25 cellular contexts compared by ENCODE assay signal in genomic region chr4:80918004-80918403, GRCh38.
DNase-seq lines count a peak whose midpoint lies in the region; ATAC-seq and TF ChIP-seq lines count a peak whose summit lies in the region.
"Had no signal": no experiment of that assay in that cellular context is flagged by ENCODE, and none has a peak within 500 bp of the region (broad histone marks: within the 10 kb centered on the region; RNA-seq: fewer than 3 reads in every experiment).

No MANE protein-coding gene starts in this region.

- no TSS peak for BruUV-seq in PC-3 (replicated peaks; lab: Mats Ljungman, UMichigan)

- POLR2A ChIA-PET in PC-3 (lab: Charles Lee; ENCODE audit: unreplicated experiment) = no interaction called here

- no peak overlapping the region for H3K4me2 ChIP-seq in GM23248 (ENCODE audit: unreplicated experiment)
- no peak overlapping the region for H3K4me2 ChIP-seq in PC-3 (ENCODE audit: low read length)
- no peak overlapping the region for H3K4me2 ChIP-seq in fibroblast of lung (ENCODE audit: extremely low read depth, insufficient read depth, low read length)

- H2AFZ ChIP-seq in GM23248 = no peak overlapping the region
- no peak overlapping the region for H2AFZ ChIP-seq in PC-3 (ENCODE audit: low read length)
- H2AFZ ChIP-seq in fibroblast of lung (ENCODE audit: low read length) = no peak overlapping the region

- no peak overlapping the region for H3K4me3 ChIP-seq in GM23248
- H3K4me3 ChIP-seq in PC-3 (ENCODE audit: low read length) = no peak overlapping the region
- no peak overlapping the region for H3K4me3 ChIP-seq in fibroblast of lung (replicated peaks in 1 of 4; ENCODE audit: control extremely low read depth in 1 of 4, insufficient read depth in 1 of 4, low read depth in 3 of 4, low read length in 4 of 4)
- H3K4me3 ChIP-seq: coronary artery, gastroesophageal sphincter, MG63, tibial artery had no signal

- H3K79me2 ChIP-seq in GM23248 (ENCODE audit: insufficient read depth) (no peaks in the 10 kb centered on the region), PC-3 (ENCODE audit: low read length) (no peaks in the 10 kb centered on the region), fibroblast of lung (ENCODE audit: control insufficient read depth, insufficient read depth, low read length) (no peaks in the 10 kb centered on the region)

- no peaks in the 10 kb centered on the region for H3K9me3 Mint-ChIP-seq in activated naive CD4-positive, alpha-beta T cell treated with anti-CD3 and anti-CD28 coated beads, Interleukin-2, amount 10 ng/mL, durations not matched to agents 7 days and 5 days
- H3K9me3 Mint-ChIP-seq: activated naive CD4-positive, alpha-beta T cell treated with anti-CD3 and anti-CD28 coated beads, Interleukin-2, amount 50 U/mL, for 72 hours; activated T-helper 1 cell treated with anti-CD3 and anti-CD28 coated beads, Interleukin-12 subunit alpha, Interleukin-12 subunit beta, Interleukin-2, Interleukin-4 antibody, amounts not matched to agents 30 ng/mL and 10 ng/mL and 1 ng/mL, durations not matched to agents 14 hours and 24 hours and 36 hours; mesothelial cell of epicardium; nephron; stimulated activated memory B cell treated with anti-CD40 and anti-IgM and Interleukin-4, amounts not matched to agents 10 μg/mL and 1 μg/mL and 100 μg/mL, for 72 hours had no signal

- in situ Hi-C loops in GM23248 (cut with MboI) = no loop called here

- H3K9me2 ChIP-seq in GM23248 (ENCODE audit: insufficient read depth) = no peaks in the 10 kb centered on the region
- H3K9me2 ChIP-seq in PC-3 (replicated peaks; ENCODE audit: low read length) = no peaks in the 10 kb centered on the region

- H4K20me1 ChIP-seq in GM23248 (ENCODE audit: insufficient read depth) (no peaks in the 10 kb centered on the region), PC-3 (ENCODE audit: low read length) (no peaks in the 10 kb centered on the region), fibroblast of lung (ENCODE audit: control insufficient read depth, extremely low read depth, insufficient read depth, low read length) (no peaks in the 10 kb centered on the region)

- H3F3A ChIP-seq in GM23248 (ENCODE audit: insufficient read depth) = no peaks in the 10 kb centered on the region
- H3F3A ChIP-seq in PC-3 (ENCODE audit: low read length, unreplicated experiment) = no peaks in the 10 kb centered on the region

- no peaks in the 10 kb centered on the region for H3K36me3 Mint-ChIP-seq in activated naive CD4-positive, alpha-beta T cell treated with anti-CD3 and anti-CD28 coated beads, Interleukin-2, amount 10 ng/mL, durations not matched to agents 7 days and 5 days
- H3K36me3 Mint-ChIP-seq: activated CD8-positive, alpha-beta memory T cell treated with anti-CD3 and anti-CD28 coated beads, Interleukin-2, amount 10 ng/mL, durations not matched to agents 7 days and 5 days; activated naive CD4-positive, alpha-beta T cell treated with anti-CD3 and anti-CD28 coated beads, Interleukin-2, amount 50 U/mL, for 72 hours; IgD-negative memory B cell; mesothelial cell of epicardium; stimulated activated memory B cell treated with anti-CD40 and anti-IgM and Interleukin-4, amounts not matched to agents 10 μg/mL and 1 μg/mL and 100 μg/mL, for 72 hours had no signal

- no peak overlapping the region for H3K27ac Mint-ChIP-seq in activated naive CD4-positive, alpha-beta T cell treated with anti-CD3 and anti-CD28 coated beads, Interleukin-2, amount 10 ng/mL, durations not matched to agents 7 days and 5 days
- H3K27ac Mint-ChIP-seq: activated CD8-positive, alpha-beta memory T cell treated with anti-CD3 and anti-CD28 coated beads, Interleukin-2, amount 10 ng/mL, durations not matched to agents 7 days and 5 days; activated naive CD4-positive, alpha-beta T cell treated with anti-CD3 and anti-CD28 coated beads, Interleukin-2, amount 50 U/mL, for 72 hours; activated T-helper 1 cell treated with anti-CD3 and anti-CD28 coated beads, Interleukin-12 subunit alpha, Interleukin-12 subunit beta, Interleukin-2, Interleukin-4 antibody, amounts not matched to agents 30 ng/mL and 10 ng/mL and 1 ng/mL, durations not matched to agents 14 hours and 24 hours and 36 hours; IgD-negative memory B cell; mesothelial cell of epicardium; nephron; stimulated activated memory B cell treated with anti-CD40 and anti-IgM and Interleukin-4, amounts not matched to agents 10 μg/mL and 1 μg/mL and 100 μg/mL, for 72 hours had no signal

- no peaks in the 10 kb centered on the region for H3K27me3 Mint-ChIP-seq in activated naive CD4-positive, alpha-beta T cell treated with anti-CD3 and anti-CD28 coated beads, Interleukin-2, amount 10 ng/mL, durations not matched to agents 7 days and 5 days
- H3K27me3 Mint-ChIP-seq: IgD-negative memory B cell; stimulated activated memory B cell treated with anti-CD40 and anti-IgM and Interleukin-4, amounts not matched to agents 10 μg/mL and 1 μg/mL and 100 μg/mL, for 72 hours had no signal

- DNase-seq in GM23248 = peak; percentile 71
- DNase-seq in PC-3 = peak; percentile 38
- DNase-seq in fibroblast of lung (ENCODE audit: low read depth in 2 of 2) = peak; percentile 3 to 12
- peak; percentile 36 for DNase-seq in renal cortical epithelial cell (ENCODE audit: low read depth)
- no peak for DNase-seq in cerebellum (ENCODE audit: low spot score)
- DNase-seq in SIG-M5 treated with dmso at 0.1 percent for 504 hours (lab: John Stamatoyannopoulos, UW; ENCODE audit: unreplicated experiment) = no peak
- DNase-seq in activated naive CD4-positive, alpha-beta T cell treated with anti-CD3 and anti-CD28 coated beads, Interleukin-2, amount 10 ng/mL, durations not matched to agents 7 days and 5 days = no peak
- DNase-seq: activated CD4-positive, alpha-beta T cell treated with anti-CD3 and anti-CD28 coated beads for 48 hours; activated CD8-positive, alpha-beta memory T cell treated with anti-CD3 and anti-CD28 coated beads, Interleukin-2, amount 10 ng/mL, durations not matched to agents 7 days and 5 days; left colon; MG63; NCI-H1436; NCI-H526 treated with DMSO at 0.1 percent for 48 hours; Right ventricle myocardium superior; stimulated activated CD4-positive, alpha-beta T cell treated with anti-CD3 and anti-CD28 coated beads, Interleukin-1b, Interleukin-23, amount 100 ng/mL, for 48 hours; T-helper 1 cell; tibial artery had no signal

- H3K27me3 ChIP-seq in GM23248 (replicated peaks; ENCODE audit: insufficient read depth) (no peaks in the 10 kb centered on the region), PC-3 (ENCODE audit: low read length) (no peaks in the 10 kb centered on the region), fibroblast of lung (ENCODE audit: control insufficient read depth, insufficient read depth, low read length) (no peaks in the 10 kb centered on the region)
- H3K27me3 ChIP-seq: gastroesophageal sphincter, MG63, tibial artery had no signal

- CTCF ChIA-PET in PC-3 (lab: Charles Lee) = no interaction called here
- CTCF ChIA-PET in activated naive CD4-positive, alpha-beta T cell treated with anti-CD3 and anti-CD28 coated beads, Interleukin-2, amount 10 ng/mL, durations not matched to agents 7 days and 5 days (lab: Charles Lee) = no interaction called here

- H3K36me3 ChIP-seq in GM23248 (ENCODE audit: low read depth) (no peaks in the 10 kb centered on the region), PC-3 (ENCODE audit: low read depth, low read length) (no peaks in the 10 kb centered on the region), fibroblast of lung (ENCODE audit: control insufficient read depth, insufficient read depth, low read length) (no peaks in the 10 kb centered on the region)
- H3K36me3 ChIP-seq: gastroesophageal sphincter, MG63, tibial artery had no signal

- TF ChIP-seq CTCF in PC-3 (conservative IDR thresholded peaks at IDR 0.05; ENCODE audit: low read depth, low read length) (no peak), fibroblast of lung (conservative IDR thresholded peaks at IDR 0.05 in 1 of 2, IDR thresholded peaks at IDR 0.05 in 1 of 2; ENCODE audit: low read depth in 1 of 2, low read length in 2 of 2) (no peak)

- H3K9me3 ChIP-seq in GM23248 (ENCODE audit: low read depth) = no peaks in the 10 kb centered on the region
- no peaks in the 10 kb centered on the region for H3K9me3 ChIP-seq in PC-3 (ENCODE audit: low read length)
- no peaks in the 10 kb centered on the region for H3K9me3 ChIP-seq in fibroblast of lung (ENCODE audit: control insufficient read depth, insufficient read depth, low read depth, low read length)
- H3K9me3 ChIP-seq: gastroesophageal sphincter, MG63, tibial artery had no signal

- H3K27ac ChIP-seq in GM23248 = no peak overlapping the region
- no peak overlapping the region for H3K27ac ChIP-seq in PC-3 (ENCODE audit: low read length)
- H3K27ac ChIP-seq in fibroblast of lung (ENCODE audit: insufficient read depth, low read length) = no peak overlapping the region
- H3K27ac ChIP-seq: coronary artery, gastroesophageal sphincter, tibial artery had no signal

- no peak overlapping the region for H3K4me3 Mint-ChIP-seq in activated naive CD4-positive, alpha-beta T cell treated with anti-CD3 and anti-CD28 coated beads, Interleukin-2, amount 10 ng/mL, durations not matched to agents 7 days and 5 days
- H3K4me3 Mint-ChIP-seq: activated CD8-positive, alpha-beta memory T cell treated with anti-CD3 and anti-CD28 coated beads, Interleukin-2, amount 10 ng/mL, durations not matched to agents 7 days and 5 days; activated T-helper 1 cell treated with anti-CD3 and anti-CD28 coated beads, Interleukin-12 subunit alpha, Interleukin-12 subunit beta, Interleukin-2, Interleukin-4 antibody, amounts not matched to agents 30 ng/mL and 10 ng/mL and 1 ng/mL, durations not matched to agents 14 hours and 24 hours and 36 hours; IgD-negative memory B cell; mesothelial cell of epicardium; nephron; stimulated activated memory B cell treated with anti-CD40 and anti-IgM and Interleukin-4, amounts not matched to agents 10 μg/mL and 1 μg/mL and 100 μg/mL, for 72 hours had no signal

- H3K4me1 ChIP-seq in GM23248 (ENCODE audit: insufficient read depth) (peaks cover 7% of the 10 kb centered on the region; the same call in 1 of the 2 replicates), PC-3 (ENCODE audit: insufficient read depth, low read length) (peaks cover 14% of the 10 kb centered on the region), fibroblast of lung (ENCODE audit: control insufficient read depth, extremely low read depth, insufficient read depth, low read length) (no peaks in the 10 kb centered on the region)
- H3K4me1 ChIP-seq: gastroesophageal sphincter, tibial artery had no signal

- intact Hi-C loops in PC-3 (cut with micrococcal nuclease) = no loop called here

- no peaks in the 10 kb centered on the region for H3K4me1 Mint-ChIP-seq in activated naive CD4-positive, alpha-beta T cell treated with anti-CD3 and anti-CD28 coated beads, Interleukin-2, amount 10 ng/mL, durations not matched to agents 7 days and 5 days
- H3K4me1 Mint-ChIP-seq: mesothelial cell of epicardium, nephron had no signal

- peak; percentile 33; the same call in 1 of the 2 replicates for ATAC-seq in PC-3
- ATAC-seq: activated CD8-positive, alpha-beta memory T cell treated with anti-CD3 and anti-CD28 coated beads, Interleukin-2, amount 10 ng/mL, durations not matched to agents 7 days and 5 days; gastroesophageal sphincter; left colon; stimulated activated memory B cell treated with anti-CD40 and anti-IgM and Interleukin-4, amounts not matched to agents 10 μg/mL and 1 μg/mL and 100 μg/mL, for 72 hours had no signal

- no peak overlapping the region for H3K9ac ChIP-seq in GM23248
- H3K9ac ChIP-seq in PC-3 (ENCODE audit: low read length) = no peak overlapping the region
- no peak overlapping the region for H3K9ac ChIP-seq in fibroblast of lung (ENCODE audit: insufficient read depth, low read length)

Comparison
In these comparisons a context has a peak if more than half of its experiments do, and no peak if none do; other contexts are left out.
1. DNase-seq: peak in GM23248 (single experiment), PC-3 (single experiment), fibroblast of lung (2 of 2) and renal cortical epithelial cell (single experiment); none in cerebellum (single experiment), SIG-M5 treated with dmso at 0.1 percent for 504 hours (single experiment) and activated naive CD4-positive, alpha-beta T cell treated with anti-CD3 and anti-CD28 coated beads, Interleukin-2, amount 10 ng/mL, durations not matched to agents 7 days and 5 days (single experiment).